Comparison of ENCODE assay signal across 7 cellular contexts in the genomic region with DNA sequence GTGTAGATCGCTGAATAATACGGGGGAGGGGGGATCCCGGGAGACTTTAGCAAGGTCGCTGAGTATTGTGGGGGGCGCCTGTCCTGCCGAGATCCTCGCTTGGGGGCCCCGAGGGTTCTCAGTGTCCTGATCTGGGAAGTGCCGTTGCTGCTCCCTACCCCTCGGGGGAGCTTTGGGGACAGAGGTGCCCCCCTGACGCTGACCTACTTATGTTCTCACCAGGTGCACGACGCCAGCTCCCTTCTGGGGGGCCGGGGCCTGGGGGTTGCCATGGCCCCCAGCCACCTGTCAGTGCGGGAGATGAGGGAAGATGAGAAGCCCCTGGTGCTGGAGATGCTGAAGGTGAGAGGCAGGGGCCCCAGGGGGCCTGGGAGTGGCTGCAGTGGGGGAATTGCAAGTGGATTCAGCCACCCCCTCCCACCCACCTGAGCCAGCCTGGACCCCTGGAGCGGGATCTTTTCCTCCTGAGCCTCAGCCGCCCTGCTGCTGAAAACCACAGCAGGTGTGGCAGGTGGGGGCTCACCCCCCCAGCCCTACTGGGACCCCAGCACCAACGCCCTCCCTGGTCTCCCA. TPM values are rescaled to one million over a fixed set of nuclear protein-coding genes. Genes with fewer than 3 reads are reported as not detected.
A peak's percentile ranks its signal among the peaks of the same experiment; 100 is the strongest.
DNase-seq lines count a peak whose midpoint lies in the region; ATAC-seq and TF ChIP-seq lines count a peak whose summit lies in the region.
"Had no signal": no experiment of that assay in that cellular context is flagged by ENCODE, and none has a peak within 500 bp of the region (broad histone marks: within the 10 kb centered on the region; RNA-seq: fewer than 3 reads in every experiment).

No MANE protein-coding gene starts in this region.

- H3K4me3 Mint-ChIP-seq in activated CD8-positive, alpha-beta T cell treated with anti-CD3 and anti-CD28 coated beads, Interleukin-2, amount 10 ng/mL, durations not matched to agents 7 days and 5 days: peak overlapping the region; percentile 76
- H3K4me3 Mint-ChIP-seq in mesothelial cell of epicardium: peak overlapping the region; percentile 80

- peak; percentile 21 for ATAC-seq in activated CD8-positive, alpha-beta T cell treated with anti-CD3 and anti-CD28 coated beads, Interleukin-2, amount 10 ng/mL, durations not matched to agents 7 days and 5 days

- no peak for DNase-seq in activated CD8-positive, alpha-beta T cell treated with anti-CD3 and anti-CD28 coated beads, Interleukin-2, amount 10 ng/mL, durations not matched to agents 7 days and 5 days
- DNase-seq in mesothelial cell of epicardium (ENCODE audit: low spot score in 2 of 2, unreplicated experiment in 2 of 2) (no peak), GM19238 (ENCODE audit: insufficient read length, low spot score) (no peak), DMS 273 treated with DMSO at 0.1 percent for 48 hours (lab: John Stamatoyannopoulos, UW) (no peak), dermis blood vessel endothelial cell (no peak)

- H3K27ac Mint-ChIP-seq in activated CD8-positive, alpha-beta T cell treated with anti-CD3 and anti-CD28 coated beads, Interleukin-2, amount 10 ng/mL, durations not matched to agents 7 days and 5 days: peak overlapping the region; percentile 88
- H3K27ac Mint-ChIP-seq in mesothelial cell of epicardium: peak overlapping the region; percentile 80

- no peaks in the 10 kb centered on the region for H3K9me3 Mint-ChIP-seq in activated CD8-positive, alpha-beta T cell treated with anti-CD3 and anti-CD28 coated beads, Interleukin-2, amount 10 ng/mL, durations not matched to agents 7 days and 5 days (ENCODE audit: insufficient read depth)
- H3K9me3 Mint-ChIP-seq in mesothelial cell of epicardium: no peaks in the 10 kb centered on the region

- no peaks in the 10 kb centered on the region for H3K36me3 Mint-ChIP-seq in activated CD8-positive, alpha-beta T cell treated with anti-CD3 and anti-CD28 coated beads, Interleukin-2, amount 10 ng/mL, durations not matched to agents 7 days and 5 days (ENCODE audit: low read depth)
- H3K36me3 Mint-ChIP-seq in mesothelial cell of epicardium: no peaks in the 10 kb centered on the region

- TF ChIP-seq CTCF in mesothelial cell of epicardium (IDR thresholded peaks at IDR 0.05; ENCODE audit: unreplicated experiment): no peak

- CTCF ChIA-PET in activated CD8-positive, alpha-beta T cell treated with anti-CD3 and anti-CD28 coated beads, Interleukin-2, amount 10 ng/mL, durations not matched to agents 7 days and 5 days (lab: Charles Lee): interaction anchor here (1.3 to 2.8 kb wide), 5 partner anchors 9 to 169 kb away, joined by 3 to 14 read pairs (median 9); partner anchors contain the start of gene ZNF628

- peaks cover 13% of the 10 kb centered on the region for H3K4me1 Mint-ChIP-seq in activated CD8-positive, alpha-beta T cell treated with anti-CD3 and anti-CD28 coated beads, Interleukin-2, amount 10 ng/mL, durations not matched to agents 7 days and 5 days (ENCODE audit: low read depth)
- peaks cover 21% of the 10 kb centered on the region for H3K4me1 Mint-ChIP-seq in mesothelial cell of epicardium

- POLR2A ChIA-PET in activated CD8-positive, alpha-beta T cell treated with anti-CD3 and anti-CD28 coated beads, Interleukin-2, amount 10 ng/mL, durations not matched to agents 7 days and 5 days (lab: Charles Lee): interaction anchor here (0.8 to 2.3 kb wide), 3 partner anchors 9 to 139 kb away, joined by 3 to 12 read pairs (median 5); partner anchors contain the start of genes UBE2S, ZNF628 and ZNF784

- H3K4me3 ChIP-seq in GM08714 (ENCODE audit: low read length): peak overlapping the region; percentile 79

- no peaks in the 10 kb centered on the region for H3K27me3 Mint-ChIP-seq in activated CD8-positive, alpha-beta T cell treated with anti-CD3 and anti-CD28 coated beads, Interleukin-2, amount 10 ng/mL, durations not matched to agents 7 days and 5 days (ENCODE audit: low read depth)
- no peaks in the 10 kb centered on the region for H3K27me3 Mint-ChIP-seq in mesothelial cell of epicardium (ENCODE audit: low read depth)

RNA-seq across cellular contexts. Expression of gene NAT14, which starts 0.5 kb away (rescaled TPM):
- 10 to 100 TPM; 16.2 to 16.4 TPM for total RNA-seq in activated CD8-positive, alpha-beta T cell treated with anti-CD3 and anti-CD28 coated beads, Interleukin-2, amount 10 ng/mL, durations not matched to agents 7 days and 5 days
- total RNA-seq in mesothelial cell of epicardium (52.6 to 54.4 TPM (median 53.1 TPM) in 3 replicates), dermis blood vessel endothelial cell (8.7 and 14.5 TPM in 2 replicates)

RNA-seq across cellular contexts. Expression of gene SSC5D, which starts 2.7 kb away (rescaled TPM):
- total RNA-seq in activated CD8-positive, alpha-beta T cell treated with anti-CD3 and anti-CD28 coated beads, Interleukin-2, amount 10 ng/mL, durations not matched to agents 7 days and 5 days: under 1 TPM; 0.50 to 0.55 TPM
- total RNA-seq in mesothelial cell of epicardium: 7.0 to 8.5 TPM (median 7.8 TPM) in 3 replicates
- total RNA-seq in dermis blood vessel endothelial cell: 0.19 and 0.51 TPM in 2 replicates
- total RNA-seq: SK-MEL-5 had no signal

RNA-seq across cellular contexts. Expression of gene ZNF628, which starts 9.1 kb away (rescaled TPM):
- 10 to 100 TPM; 10.2 to 11.6 TPM for total RNA-seq in activated CD8-positive, alpha-beta T cell treated with anti-CD3 and anti-CD28 coated beads, Interleukin-2, amount 10 ng/mL, durations not matched to agents 7 days and 5 days
- total RNA-seq in mesothelial cell of epicardium (19.0 to 23.1 TPM (median 22.0 TPM) in 3 replicates), dermis blood vessel endothelial cell (1.4 and 3.3 TPM in 2 replicates)

RNA-seq across cellular contexts. Expression of gene C19orf85, which starts 21.0 kb away (rescaled TPM):
- not detected for total RNA-seq in activated CD8-positive, alpha-beta T cell treated with anti-CD3 and anti-CD28 coated beads, Interleukin-2, amount 10 ng/mL, durations not matched to agents 7 days and 5 days
- not detected in 3 replicates for total RNA-seq in mesothelial cell of epicardium
- not detected in 2 replicates for total RNA-seq in dermis blood vessel endothelial cell
- total RNA-seq: SK-MEL-5 had no signal

RNA-seq across cellular contexts. Expression of gene ISOC2, which starts 24.1 kb away (rescaled TPM):
- 10 to 100 TPM; 31.9 to 32.1 TPM for total RNA-seq in activated CD8-positive, alpha-beta T cell treated with anti-CD3 and anti-CD28 coated beads, Interleukin-2, amount 10 ng/mL, durations not matched to agents 7 days and 5 days
- total RNA-seq in mesothelial cell of epicardium (35.0 to 39.2 TPM (median 38.6 TPM) in 3 replicates), dermis blood vessel endothelial cell (56.2 and 76.5 TPM in 2 replicates)
